In the genomic region with DNA sequence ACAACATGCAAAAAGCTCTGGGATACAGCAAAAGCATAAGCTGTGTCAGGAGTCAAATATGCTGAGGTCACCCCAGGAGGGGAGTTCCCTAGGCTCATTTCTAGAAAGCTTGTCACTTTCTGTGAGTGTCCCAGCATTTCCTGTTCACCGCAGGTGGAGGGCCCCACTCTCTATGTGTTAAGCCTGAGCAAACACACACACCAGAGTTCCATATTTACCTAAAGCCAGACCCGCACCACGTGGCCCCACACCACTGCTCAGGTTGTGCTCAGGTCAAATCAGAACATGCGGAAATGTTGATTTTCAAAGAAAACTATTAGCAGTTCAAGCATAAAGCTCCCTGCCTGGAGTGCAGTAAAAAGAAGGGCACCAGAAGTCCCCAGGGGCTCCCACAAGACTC, we compare ENCODE assay signal across 9 cellular contexts.
DNase-seq lines count a peak whose midpoint lies in the region; ATAC-seq and TF ChIP-seq lines count a peak whose summit lies in the region.
"Had no signal": no experiment of that assay in that cellular context is flagged by ENCODE, and none has a peak within 500 bp of the region (broad histone marks: within the 10 kb centered on the region; RNA-seq: fewer than 3 reads in every experiment).

No MANE protein-coding gene starts in this region.

- no peak overlapping the region for H3K27ac ChIP-seq in foreskin keratinocyte

- no peak overlapping the region for H3K4me3 Mint-ChIP-seq in glutamatergic neuron (ENCODE audit: unreplicated experiment)
- H3K4me3 Mint-ChIP-seq: CD8-positive, alpha-beta T cell had no signal

- DNase-seq in activated T-cell treated with anti-CD3 and anti-CD28 coated beads for 48 hours (ENCODE audit: low read depth) = peak; percentile 8
- DNase-seq in activated T-cell treated with anti-CD3 and anti-CD28 coated beads, Interleukin-2, amount 50 U/mL, for 1 hour = no peak
- peak; percentile 39 for DNase-seq in stimulated activated CD8-positive, alpha-beta memory T cell treated with anti-CD3 and anti-CD28 coated beads, Interleukin-4, amount 100 ng/mL, for 48 hours
- DNase-seq in foreskin keratinocyte = no peak
- no peak for DNase-seq in glutamatergic neuron
- DNase-seq in KG1 (lab: John Stamatoyannopoulos, UW) = no peak

- no peaks in the 10 kb centered on the region for H3K4me1 ChIP-seq in foreskin keratinocyte

- TF ChIP-seq CTCF in foreskin keratinocyte (conservative IDR thresholded peaks at IDR 0.05) (no peak), glutamatergic neuron (IDR thresholded peaks at IDR 0.05; ENCODE audit: partially characterized antibody, unreplicated experiment) (no peak)

- peak; percentile 98 for ATAC-seq in GM21737 (IDR thresholded peaks at IDR 0.05; ENCODE audit: unreplicated experiment)
- ATAC-seq in HG03575 (IDR thresholded peaks at IDR 0.05; ENCODE audit: extremely low read depth, insufficient number of reproducible peaks, low FRiP score, unreplicated experiment) = peak; percentile 97
- ATAC-seq in foreskin keratinocyte = no peak
- ATAC-seq: CD8-positive, alpha-beta T cell had no signal

- peaks cover 6% of the 10 kb centered on the region for H3K9me3 Mint-ChIP-seq in glutamatergic neuron (ENCODE audit: unreplicated experiment)

- no peaks in the 10 kb centered on the region for H3K4me1 Mint-ChIP-seq in glutamatergic neuron (ENCODE audit: low read depth, unreplicated experiment)

- no peak overlapping the region for H3K27ac Mint-ChIP-seq in glutamatergic neuron (ENCODE audit: unreplicated experiment)
- H3K27ac Mint-ChIP-seq: CD8-positive, alpha-beta T cell had no signal

- H3K36me3 Mint-ChIP-seq in glutamatergic neuron (ENCODE audit: unreplicated experiment) = no peaks in the 10 kb centered on the region
- H3K36me3 Mint-ChIP-seq: CD8-positive, alpha-beta T cell had no signal

- no peaks in the 10 kb centered on the region for H3K27me3 ChIP-seq in foreskin keratinocyte

- H3K27me3 Mint-ChIP-seq in glutamatergic neuron (ENCODE audit: unreplicated experiment) = peaks cover 4% of the 10 kb centered on the region

Comparison
In these comparisons a context has a peak if more than half of its experiments do, and no peak if none do; other contexts are left out.
1. DNase-seq: peak in activated T-cell treated with anti-CD3 and anti-CD28 coated beads for 48 hours (single experiment) and stimulated activated CD8-positive, alpha-beta memory T cell treated with anti-CD3 and anti-CD28 coated beads, Interleukin-4, amount 100 ng/mL, for 48 hours (single experiment); none in activated T-cell treated with anti-CD3 and anti-CD28 coated beads, Interleukin-2, amount 50 U/mL, for 1 hour (single experiment), foreskin keratinocyte (0 of 2), glutamatergic neuron (single experiment) and KG1 (single experiment).